ENCODE assay signal across 18 cellular contexts in genomic region chr17:77723909-77724875, GRCh38.
DNase-seq lines count a peak whose midpoint lies in the region; ATAC-seq and TF ChIP-seq lines count a peak whose summit lies in the region.
"Had no signal": no experiment of that assay in that cellular context is flagged by ENCODE, and none has a peak within 500 bp of the region (broad histone marks: within the 10 kb centered on the region; RNA-seq: fewer than 3 reads in every experiment).

No MANE protein-coding gene starts in this region.

- no peaks in the 10 kb centered on the region for H3K36me3 ChIP-seq in mucosa of descending colon (ENCODE audit: low read depth)
- H3K36me3 ChIP-seq: upper lobe of right lung had no signal

- H3K27ac ChIP-seq in coronary artery, result no peak overlapping the region
- H3K27ac ChIP-seq: epithelial cell of prostate, upper lobe of right lung had no signal

- no peak overlapping the region for H3K4me3 ChIP-seq in coronary artery
- no peak overlapping the region for H3K4me3 ChIP-seq in mucosa of descending colon
- H3K4me3 ChIP-seq: upper lobe of right lung had no signal

- H3K27ac Mint-ChIP-seq in activated CD4-positive, alpha-beta T cell treated with anti-CD3 and anti-CD28 coated beads, Interleukin-2, amount 10 ng/mL, durations not matched to agents 24 days and 14 days, result no peak overlapping the region
- H3K27ac Mint-ChIP-seq: activated naive CD8-positive, alpha-beta T cell; CD4-positive, CD25-positive, alpha-beta regulatory T cell; dendritic cell treated with granulocyte-macrophage colony-stimulating factor and Interleukin-4, amounts not matched to agents 40 ng/mL and 50 ng/mL, for 4 days; stimulated activated naive CD8-positive, alpha-beta T cell treated with anti-CD3 and anti-CD28 coated beads, Interleukin-15, amount 100 ng/mL, for 72 hours had no signal

- H3K4me1 Mint-ChIP-seq in activated CD4-positive, alpha-beta T cell treated with anti-CD3 and anti-CD28 coated beads, Interleukin-2, amount 10 ng/mL, durations not matched to agents 24 days and 14 days, result peaks cover 3% of the 10 kb centered on the region

- no peaks in the 10 kb centered on the region for H3K36me3 Mint-ChIP-seq in activated CD4-positive, alpha-beta T cell treated with anti-CD3 and anti-CD28 coated beads, Interleukin-2, amount 10 ng/mL, durations not matched to agents 24 days and 14 days (ENCODE audit: low read depth)
- H3K36me3 Mint-ChIP-seq: activated naive CD8-positive, alpha-beta T cell; CD4-positive, CD25-positive, alpha-beta regulatory T cell had no signal

- intact Hi-C loops in activated CD4-positive, alpha-beta T cell treated with anti-CD3 and anti-CD28 coated beads, Interleukin-2, amount 10 ng/mL, durations not matched to agents 24 days and 14 days (cut with micrococcal nuclease), result no loop called here
- intact Hi-C loops in sciatic nerve (cut with DNase I) (no loop called here), mucosa of descending colon (cut with DNase I, micrococcal nuclease) (no loop called here)

- ATAC-seq in sciatic nerve, result no peak
- ATAC-seq in mucosa of descending colon, result no peak
- ATAC-seq: left ventricle myocardium superior; stimulated activated naive CD8-positive, alpha-beta T cell treated with anti-CD3 and anti-CD28 coated beads, Interleukin-15, amount 100 ng/mL, for 72 hours; upper lobe of right lung had no signal

- no peak overlapping the region for H3K4me3 Mint-ChIP-seq in activated CD4-positive, alpha-beta T cell treated with anti-CD3 and anti-CD28 coated beads, Interleukin-2, amount 10 ng/mL, durations not matched to agents 24 days and 14 days
- H3K4me3 Mint-ChIP-seq: activated naive CD8-positive, alpha-beta T cell; CD4-positive, CD25-positive, alpha-beta regulatory T cell; dendritic cell treated with granulocyte-macrophage colony-stimulating factor and Interleukin-4, amounts not matched to agents 40 ng/mL and 50 ng/mL, for 4 days; stimulated activated naive CD8-positive, alpha-beta T cell treated with anti-CD3 and anti-CD28 coated beads, Interleukin-15, amount 100 ng/mL, for 72 hours had no signal

- no peaks in the 10 kb centered on the region for H3K9me3 ChIP-seq in mucosa of descending colon
- H3K9me3 ChIP-seq: upper lobe of right lung had no signal

- peak; percentile 47 for DNase-seq in activated CD4-positive, alpha-beta T cell treated with anti-CD3 and anti-CD28 coated beads, Interleukin-2, amount 10 ng/mL, durations not matched to agents 24 days and 14 days
- no peak for DNase-seq in activated CD4-positive, alpha-beta T cell treated with anti-CD3 and anti-CD28 coated beads, Interleukin-2, amount 50 U/mL, for 1 hour
- peak; percentile 77 for DNase-seq in NCI-H2196 treated with DMSO at 0.1 percent for 48 hours (lab: John Stamatoyannopoulos, UW; ENCODE audit: unreplicated experiment)
- DNase-seq in coronary artery (ENCODE audit: low spot score), result peak; percentile 59
- DNase-seq in sciatic nerve (ENCODE audit: low spot score), result peak; percentile 31
- DNase-seq in cerebellar nuclear complex (lab: John Stamatoyannopoulos, UW), result no peak
- DNase-seq in DMS153 (lab: John Stamatoyannopoulos, UW), result no peak
- no peak for DNase-seq in mucosa of descending colon
- DNase-seq: activated CD4-positive, alpha-beta T cell treated with anti-CD3 and anti-CD28 coated beads, Interleukin-2, amount 50 U/mL, for 4 hours; CD4-positive, CD25-positive, alpha-beta regulatory T cell; MV-4-11; NCI-H82; upper lobe of right lung had no signal

- TF ChIP-seq CTCF in coronary artery (IDR thresholded peaks at IDR 0.05) (no peak), mucosa of descending colon (IDR thresholded peaks at IDR 0.05) (no peak)

- H3K9me3 Mint-ChIP-seq in activated CD4-positive, alpha-beta T cell treated with anti-CD3 and anti-CD28 coated beads, Interleukin-2, amount 10 ng/mL, durations not matched to agents 24 days and 14 days, result no peaks in the 10 kb centered on the region
- H3K9me3 Mint-ChIP-seq: dendritic cell treated with granulocyte-macrophage colony-stimulating factor and Interleukin-4, amounts not matched to agents 40 ng/mL and 50 ng/mL, for 4 days; stimulated activated naive CD8-positive, alpha-beta T cell treated with anti-CD3 and anti-CD28 coated beads, Interleukin-15, amount 100 ng/mL, for 72 hours had no signal

- peaks cover 13% of the 10 kb centered on the region for H3K27me3 Mint-ChIP-seq in activated CD4-positive, alpha-beta T cell treated with anti-CD3 and anti-CD28 coated beads, Interleukin-2, amount 10 ng/mL, durations not matched to agents 24 days and 14 days
- H3K27me3 Mint-ChIP-seq: stimulated activated naive CD8-positive, alpha-beta T cell treated with anti-CD3 and anti-CD28 coated beads, Interleukin-15, amount 100 ng/mL, for 72 hours had no signal

- no peaks in the 10 kb centered on the region for H3K4me1 ChIP-seq in mucosa of descending colon (ENCODE audit: low read depth)
- H3K4me1 ChIP-seq: upper lobe of right lung had no signal

Comparison
In these comparisons a context has a peak if more than half of its experiments do, and no peak if none do; other contexts are left out.
1. DNase-seq: peak in activated CD4-positive, alpha-beta T cell treated with anti-CD3 and anti-CD28 coated beads, Interleukin-2, amount 10 ng/mL, durations not matched to agents 24 days and 14 days (single experiment), NCI-H2196 treated with DMSO at 0.1 percent for 48 hours (single experiment), coronary artery (single experiment) and sciatic nerve (single experiment); none in activated CD4-positive, alpha-beta T cell treated with anti-CD3 and anti-CD28 coated beads, Interleukin-2, amount 50 U/mL, for 1 hour (single experiment), cerebellar nuclear complex (0 of 2), DMS153 (single experiment) and mucosa of descending colon (0 of 3).